ENCODE assay signal across 8 cellular contexts in genomic region chr12:54125950-54126695, GRCh38.
A peak's percentile ranks its signal among the peaks of the same experiment; 100 is the strongest.
DNase-seq lines count a peak whose midpoint lies in the region; ATAC-seq and TF ChIP-seq lines count a peak whose summit lies in the region.

No MANE protein-coding gene starts in this region.

- peak overlapping the region; percentile 68 for H3K4me3 ChIP-seq in left ventricle myocardium inferior

- no peak overlapping the region for H3K27ac Mint-ChIP-seq in WTC11

- peaks cover 15% of the 10 kb centered on the region for H3K4me1 ChIP-seq in left ventricle myocardium inferior

- DNase-seq in EH (ENCODE audit: low read depth): peak; percentile 19
- DNase-seq in WTC11 (ENCODE audit: low spot score): peak; percentile 40
- no peak for DNase-seq in left ventricle myocardium inferior
- peak; percentile 60 for DNase-seq in retina
- no peak for DNase-seq in dermis blood vessel endothelial cell
- DNase-seq in activated CD4-positive, CD25-positive, alpha-beta regulatory T cell treated with anti-CD3 and anti-CD28 coated beads, Interleukin-2, amount 50 U/mL, for 72 hours: no peak
- DNase-seq in foreskin melanocyte: no peak

- peak overlapping the region; percentile 67 for H3K4me3 Mint-ChIP-seq in WTC11

- peaks cover 100% of the 10 kb centered on the region for H3K27me3 Mint-ChIP-seq in WTC11 (ENCODE audit: low read depth)

- H3K36me3 ChIP-seq in left ventricle myocardium inferior: no peaks in the 10 kb centered on the region

- H3K9me3 ChIP-seq in left ventricle myocardium inferior (replicated peaks): no peaks in the 10 kb centered on the region

- no peaks in the 10 kb centered on the region for H3K36me3 Mint-ChIP-seq in WTC11

- ATAC-seq in WTC11 (peak; percentile 55), GM18870 (IDR thresholded peaks at IDR 0.05; ENCODE audit: unreplicated experiment) (no peak)

- POLR2A ChIA-PET in WTC11 (lab: Charles Lee): interaction anchor here (0.7 kb wide), 2 partner anchors 27 to 80 kb away, joined by 4 read pairs; no protein-coding TSS in a partner anchor

- CTCF ChIA-PET in WTC11 (lab: Charles Lee): interaction anchor here (0.5 to 2.6 kb wide), 10 partner anchors 9 to 156 kb away, joined by 3 to 9 read pairs (median 4); partner anchors contain the start of gene HOXC5

- no peak for TF ChIP-seq CTCF in WTC11 (IDR thresholded peaks at IDR 0.05)
- TF ChIP-seq CTCF in left ventricle myocardium inferior (IDR thresholded peaks at IDR 0.05; ENCODE audit: borderline replicate concordance): no peak

- peaks cover 99% of the 10 kb centered on the region for H3K27me3 ChIP-seq in left ventricle myocardium inferior (ENCODE audit: low read depth)

- peaks cover 41% of the 10 kb centered on the region for H3K4me1 Mint-ChIP-seq in WTC11

- no peaks in the 10 kb centered on the region for H3K9me3 Mint-ChIP-seq in WTC11

- H3K27ac ChIP-seq in left ventricle myocardium inferior (replicated peaks): peak overlapping the region; percentile 67

- intact Hi-C loops in left ventricle myocardium inferior (cut with micrococcal nuclease): no loop called here

TF ChIP-seq in WTC11, 78 proteins besides CTCF, POLR2A, EP300 and RAD21:
- TF ChIP-seq ZNF121 (CRISPR knock-in tag; IDR thresholded peaks at IDR 0.05): 0 out of 2 replicates have a peak, but pooled peaks have one; percentile 23
- TF ChIP-seq NFYB (CRISPR knock-in tag; conservative IDR thresholded peaks at IDR 0.05; ENCODE audit: low read depth): peak; percentile 40; the same call in 1 of the 2 replicates
- TF ChIP-seq, protein P1, sequence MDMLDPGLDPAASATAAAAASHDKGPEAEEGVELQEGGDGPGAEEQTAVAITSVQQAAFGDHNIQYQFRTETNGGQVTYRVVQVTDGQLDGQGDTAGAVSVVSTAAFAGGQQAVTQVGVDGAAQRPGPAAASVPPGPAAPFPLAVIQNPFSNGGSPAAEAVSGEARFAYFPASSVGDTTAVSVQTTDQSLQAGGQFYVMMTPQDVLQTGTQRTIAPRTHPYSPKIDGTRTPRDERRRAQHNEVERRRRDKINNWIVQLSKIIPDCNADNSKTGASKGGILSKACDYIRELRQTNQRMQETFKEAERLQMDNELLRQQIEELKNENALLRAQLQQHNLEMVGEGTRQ (CRISPR knock-in tag; IDR thresholded peaks at IDR 0.05): peak; percentile 89
- peak; percentile 87 for TF ChIP-seq USF1 (CRISPR knock-in tag; IDR thresholded peaks at IDR 0.05)
- TF ChIP-seq JUN (CRISPR knock-in tag; IDR thresholded peaks at IDR 0.05): no peak

Comparison
In these comparisons a context has a peak if more than half of its experiments do, and no peak if none do; other contexts are left out.
1. DNase-seq: peak in EH (single experiment), WTC11 (single experiment) and retina (single experiment); none in left ventricle myocardium inferior (single experiment), dermis blood vessel endothelial cell (single experiment), activated CD4-positive, CD25-positive, alpha-beta regulatory T cell treated with anti-CD3 and anti-CD28 coated beads, Interleukin-2, amount 50 U/mL, for 72 hours (single experiment) and foreskin melanocyte (single experiment).